15 cellular contexts compared by ENCODE assay signal in genomic region chr5:156585999-156586398, GRCh38.
DNase-seq lines count a peak whose midpoint lies in the region; ATAC-seq and TF ChIP-seq lines count a peak whose summit lies in the region.
"Had no signal": no experiment of that assay in that cellular context is flagged by ENCODE, and none has a peak within 500 bp of the region (broad histone marks: within the 10 kb centered on the region; RNA-seq: fewer than 3 reads in every experiment).

No MANE protein-coding gene starts in this region.

- ATAC-seq in heart right ventricle (no peak), gastroesophageal sphincter (no peak), thoracic aorta (ENCODE audit: insufficient number of reproducible peaks, low FRiP score, low read depth) (no peak), HG02571 (IDR thresholded peaks at IDR 0.05; ENCODE audit: unreplicated experiment) (no peak)

- H3K36me3 ChIP-seq in heart right ventricle (no peaks in the 10 kb centered on the region), ascending aorta (no peaks in the 10 kb centered on the region), gastroesophageal sphincter (no peaks in the 10 kb centered on the region), thoracic aorta (no peaks in the 10 kb centered on the region), neural progenitor cell (no peaks in the 10 kb centered on the region)
- H3K36me3 ChIP-seq: BLaER1 treated with 17β-estradiol and CSF1 and Interleukin-3, amounts not matched to agents 10 nM and 100 nM had no signal

- peaks cover 2% of the 10 kb centered on the region for H3K27me3 Mint-ChIP-seq in neural progenitor cell (ENCODE audit: insufficient read depth, low read depth)

- H3K9me3 ChIP-seq in heart right ventricle (peaks cover 0 to 5% (median 0%) of the 10 kb centered on the region in 11 donors), ascending aorta (peaks cover 0 to 6% of the 10 kb centered on the region in 2 donors), gastroesophageal sphincter (no peaks in the 10 kb centered on the region), thoracic aorta (no peaks in the 10 kb centered on the region), neural progenitor cell (ENCODE audit: low read depth) (no peaks in the 10 kb centered on the region)

- intact Hi-C loops in heart right ventricle (cut with DNase I): loop anchor here in 2 of 10 donors (10.0 kb wide), 2 partner anchors 111 to 229 kb away; no protein-coding TSS in a partner anchor
- intact Hi-C loops in cardiac septum (cut with DNase I): loop anchor here (10.0 kb wide), 1 partner anchor 179 kb away; no protein-coding TSS in a partner anchor
- intact Hi-C loops in ascending aorta (cut with DNase I): no loop called here

- TF ChIP-seq EP300 in gastroesophageal sphincter (IDR thresholded peaks at IDR 0.05): no peak

- H3K4me2 ChIP-seq in neural progenitor cell: no peak overlapping the region
- H3K4me2 ChIP-seq: BLaER1 treated with 17β-estradiol and CSF1 and Interleukin-3, amounts not matched to agents 10 nM and 100 nM had no signal

- no peak for TF ChIP-seq CTCF in heart right ventricle (IDR thresholded peaks at IDR 0.05)
- TF ChIP-seq CTCF in ascending aorta (IDR thresholded peaks at IDR 0.05): no peak
- TF ChIP-seq CTCF in gastroesophageal sphincter (IDR thresholded peaks at IDR 0.05): no peak
- no peak for TF ChIP-seq CTCF in thoracic aorta (IDR thresholded peaks at IDR 0.05)
- no peak for TF ChIP-seq CTCF in neural progenitor cell (IDR thresholded peaks at IDR 0.05)

- no peaks in the 10 kb centered on the region for H3K36me3 Mint-ChIP-seq in neural progenitor cell
- H3K36me3 Mint-ChIP-seq: CD4-positive, CD25-positive, alpha-beta regulatory T cell had no signal

- no peaks in the 10 kb centered on the region for H3K79me2 ChIP-seq in neural progenitor cell (ENCODE audit: low read depth)

- 71 to 78% methylated on average over 4 of the region's 4 CpGs for WGBS in heart right ventricle, 2 donors
- 92 to 93% methylated on average over 2 to 4 of the region's 4 CpGs for WGBS in gastroesophageal sphincter (ENCODE audit: low coverage in 1 of 2), 2 donors

- no peak overlapping the region for H3K27ac Mint-ChIP-seq in neural progenitor cell
- H3K27ac Mint-ChIP-seq: CD4-positive, CD25-positive, alpha-beta regulatory T cell had no signal

- DNase-seq in heart right ventricle (no peak), cardiac septum (ENCODE audit: low spot score) (no peak), ascending aorta (ENCODE audit: low spot score in 2 of 2) (no peak), thoracic aorta (ENCODE audit: low spot score) (no peak), HuH-7.5 (ENCODE audit: low spot score) (no peak), neural progenitor cell (ENCODE audit: low spot score) (no peak)
- DNase-seq: 8988T; ACHN; CD4-positive, CD25-positive, alpha-beta regulatory T cell; DMS53; GF-D8; H7 had no signal

- no peak overlapping the region for H3K4me3 Mint-ChIP-seq in neural progenitor cell
- H3K4me3 Mint-ChIP-seq: CD4-positive, CD25-positive, alpha-beta regulatory T cell had no signal

- H3K4me1 Mint-ChIP-seq in neural progenitor cell: peaks cover 4% of the 10 kb centered on the region
- H3K4me1 Mint-ChIP-seq: CD4-positive, CD25-positive, alpha-beta regulatory T cell had no signal

- peaks cover 4 to 57% (median 26%) of the 10 kb centered on the region in 9 donors for H3K4me1 ChIP-seq in heart right ventricle
- H3K4me1 ChIP-seq in ascending aorta: peaks cover 3 to 21% of the 10 kb centered on the region in 2 donors
- H3K4me1 ChIP-seq in gastroesophageal sphincter: peaks cover 7 to 85% (median 18%) of the 10 kb centered on the region in 3 donors
- peaks cover 5 to 34% of the 10 kb centered on the region in 2 donors for H3K4me1 ChIP-seq in thoracic aorta (ENCODE audit: control insufficient read depth in 1 of 2, low read depth in 2 of 2)
- H3K4me1 ChIP-seq in neural progenitor cell: no peaks in the 10 kb centered on the region
- H3K4me1 ChIP-seq: BLaER1 treated with 17β-estradiol and CSF1 and Interleukin-3, amounts not matched to agents 10 nM and 100 nM had no signal

- no peaks in the 10 kb centered on the region for H4K20me1 ChIP-seq in neural progenitor cell (ENCODE audit: low read depth)
- H4K20me1 ChIP-seq: BLaER1 treated with 17β-estradiol and CSF1 and Interleukin-3, amounts not matched to agents 10 nM and 100 nM had no signal

- H3K27ac ChIP-seq in heart right ventricle (peak overlapping the region in 8 of 10 donors; percentile 11 to 86 (median 72)), ascending aorta (peak overlapping the region; percentile 62 to 63), gastroesophageal sphincter (peak overlapping the region; percentile 66 to 99 (median 84)), thoracic aorta (peak overlapping the region; percentile 60 to 67), neural progenitor cell (no peak overlapping the region)
- H3K27ac ChIP-seq: BLaER1 treated with 17β-estradiol and CSF1 and Interleukin-3, amounts not matched to agents 10 nM and 100 nM had no signal

- peaks cover under 1% of the 10 kb centered on the region for H3K9me3 Mint-ChIP-seq in neural progenitor cell

- no peak overlapping the region for H3K4me3 ChIP-seq in heart right ventricle
- H3K4me3 ChIP-seq in ascending aorta: no peak overlapping the region
- no peak overlapping the region for H3K4me3 ChIP-seq in gastroesophageal sphincter
- H3K4me3 ChIP-seq in thoracic aorta: no peak overlapping the region
- H3K4me3 ChIP-seq in neural progenitor cell: no peak overlapping the region
- H3K4me3 ChIP-seq: BLaER1 treated with 17β-estradiol and CSF1 and Interleukin-3, amounts not matched to agents 10 nM and 100 nM had no signal

- no peak overlapping the region for H2AFZ ChIP-seq in neural progenitor cell (replicated peaks)

- H3K27me3 ChIP-seq in heart right ventricle (no peaks in the 10 kb centered on the region), ascending aorta (no peaks in the 10 kb centered on the region), gastroesophageal sphincter (no peaks in the 10 kb centered on the region), thoracic aorta (replicated peaks; ENCODE audit: insufficient read depth) (no peaks in the 10 kb centered on the region), neural progenitor cell (no peaks in the 10 kb centered on the region)
- H3K27me3 ChIP-seq: BLaER1 treated with 17β-estradiol and CSF1 and Interleukin-3, amounts not matched to agents 10 nM and 100 nM had no signal

- H3F3A ChIP-seq in neural progenitor cell (ENCODE audit: low read depth): no peaks in the 10 kb centered on the region

- no peak overlapping the region for H3K9ac ChIP-seq in neural progenitor cell
- H3K9ac ChIP-seq: BLaER1 treated with 17β-estradiol and CSF1 and Interleukin-3, amounts not matched to agents 10 nM and 100 nM had no signal

- no peak for TF ChIP-seq POLR2A in gastroesophageal sphincter (IDR thresholded peaks at IDR 0.05)
